Comparison of ENCODE assay signal across 13 cellular contexts in the genomic region with DNA sequence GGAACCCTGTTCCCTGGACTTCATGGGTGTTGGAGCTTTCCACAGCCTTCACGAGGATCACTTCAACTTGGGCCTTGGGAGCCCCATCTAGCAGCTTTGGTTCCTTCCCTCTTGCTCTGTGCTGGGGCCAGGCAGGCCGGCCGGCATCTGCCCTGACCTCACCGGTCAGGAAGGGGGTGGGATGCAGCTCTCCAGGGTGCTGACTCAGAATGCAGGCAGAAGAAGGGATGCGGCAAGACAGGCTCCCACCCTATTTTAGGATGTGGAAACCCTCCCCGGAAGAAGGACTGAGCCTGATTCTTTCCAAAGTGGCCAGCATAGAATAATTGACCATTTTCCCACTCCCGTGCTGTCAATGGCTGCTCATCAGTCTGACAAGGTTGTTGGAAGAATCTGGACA. TPM values are rescaled to one million over a fixed set of nuclear protein-coding genes. Genes with fewer than 3 reads are reported as not detected.
A peak's percentile ranks its signal among the peaks of the same experiment; 100 is the strongest.
DNase-seq lines count a peak whose midpoint lies in the region; ATAC-seq and TF ChIP-seq lines count a peak whose summit lies in the region.
"Had no signal": no experiment of that assay in that cellular context is flagged by ENCODE, and none has a peak within 500 bp of the region (broad histone marks: within the 10 kb centered on the region; RNA-seq: fewer than 3 reads in every experiment).

No MANE protein-coding gene starts in this region.

- CTCF ChIA-PET in HEK293 (lab: Yijun Ruan, JAX) (interaction anchor here (0.8 kb wide), 1 partner anchor 28 kb away, joined by 3 read pairs; no protein-coding TSS in a partner anchor), WTC11 (lab: Charles Lee) (interaction anchor here (0.9 to 2.1 kb wide), 6 partner anchors 9 to 154 kb away, joined by 3 to 16 read pairs (median 4); partner anchors contain the start of gene FHDC1)

- H3K4me1 ChIP-seq in HEK293 (ENCODE audit: control insufficient read depth, insufficient read depth, low read length) = no peaks in the 10 kb centered on the region
- H3K4me1 ChIP-seq: HAP-1 had no signal

- no peaks in the 10 kb centered on the region for H3K27me3 Mint-ChIP-seq in WTC11 (ENCODE audit: low read depth)

- H3K9me3 Mint-ChIP-seq in WTC11 = no peaks in the 10 kb centered on the region
- H3K9me3 Mint-ChIP-seq: activated T-helper 2 cell treated with anti-CD3 and anti-CD28 coated beads, Interferon-gamma antibody, Interleukin-2, Interleukin-4, amounts not matched to agents 10 μg/mL and 5 μg/mL and 100 μg/mL, durations not matched to agents 14 hours and 24 hours and 36 hours had no signal

- POLR2A ChIA-PET in HEK293 (lab: Yijun Ruan, JAX) = no interaction called here
- POLR2A ChIA-PET in WTC11 (lab: Charles Lee) = interaction anchor here (0.6 to 1.3 kb wide), 2 partner anchors 8 to 428 kb away, joined by 4 read pairs; no protein-coding TSS in a partner anchor

- no peak overlapping the region for H3K27ac ChIP-seq in HEK293 (ENCODE audit: extremely low read depth, low read depth, low read length)

- DNase-seq in AG08395 (ENCODE audit: low spot score) (peak; percentile 51), WTC11 (ENCODE audit: low spot score) (peak; percentile 48), islet precursor cell (peak; percentile 85), activated T-cell treated with anti-CD3 and anti-CD28 coated beads for 4 hours (no peak)
- DNase-seq in central memory CD4-positive, alpha-beta T cell = no peak
- DNase-seq: activated CD8-positive, alpha-beta T cell treated with anti-CD3 and anti-CD28 coated beads, Interleukin-2, amount 10 ng/mL, durations not matched to agents 7 days and 5 days; NCI-H2081; SHP77 treated with DMSO at 0.1 percent for 48 hours had no signal

- H3K36me3 ChIP-seq in HEK293 (ENCODE audit: control insufficient read depth in 2 of 2, insufficient read depth in 1 of 2, low read length in 2 of 2) = no peaks in the 10 kb centered on the region
- H3K36me3 ChIP-seq: HAP-1 had no signal

- H3K27ac Mint-ChIP-seq in WTC11 = no peak overlapping the region
- H3K27ac Mint-ChIP-seq: activated CD8-positive, alpha-beta T cell treated with anti-CD3 and anti-CD28 coated beads, Interleukin-2, amount 10 ng/mL, durations not matched to agents 7 days and 5 days; activated T-helper 2 cell treated with anti-CD3 and anti-CD28 coated beads, Interferon-gamma antibody, Interleukin-2, Interleukin-4, amounts not matched to agents 10 μg/mL and 5 μg/mL and 100 μg/mL, durations not matched to agents 14 hours and 24 hours and 36 hours had no signal

- no peak overlapping the region for H3K4me3 Mint-ChIP-seq in WTC11
- H3K4me3 Mint-ChIP-seq: activated CD8-positive, alpha-beta T cell treated with anti-CD3 and anti-CD28 coated beads, Interleukin-2, amount 10 ng/mL, durations not matched to agents 7 days and 5 days had no signal

- H3K4me1 Mint-ChIP-seq in WTC11 = peaks cover 18% of the 10 kb centered on the region

- TF ChIP-seq CTCF in HEK293 (tag by site-specific recombination; IDR thresholded peaks at IDR 0.05) (no peak), WTC11 (IDR thresholded peaks at IDR 0.05) (no peak)

- no peak overlapping the region for H3K4me3 ChIP-seq in HEK293 (ENCODE audit: low read depth, low read length)
- H3K4me3 ChIP-seq: HAP-1 had no signal

- ATAC-seq in WTC11 (peak; percentile 89), HG03135 (IDR thresholded peaks at IDR 0.05; ENCODE audit: unreplicated experiment) (no peak), HG03025 (IDR thresholded peaks at IDR 0.05; ENCODE audit: low FRiP score, unreplicated experiment) (no peak)
- ATAC-seq: activated CD8-positive, alpha-beta T cell treated with anti-CD3 and anti-CD28 coated beads, Interleukin-2, amount 10 ng/mL, durations not matched to agents 7 days and 5 days had no signal

- peaks cover 1% of the 10 kb centered on the region; the same call in 1 of the 2 replicates for H3K36me3 Mint-ChIP-seq in WTC11

- no peaks in the 10 kb centered on the region for H3K9me3 ChIP-seq in HEK293 (ENCODE audit: control insufficient read depth, insufficient read depth, low read depth, low read length)
- H3K9me3 ChIP-seq: HAP-1 had no signal

TF ChIP-seq in HEK293, 187 proteins besides CTCF, POLR2A, EP300 and RAD21:
- TF ChIP-seq ZBTB20 (tag by site-specific recombination; IDR thresholded peaks at IDR 0.05) = no peak
- TF ChIP-seq ZNF561 (tag by site-specific recombination; IDR thresholded peaks at IDR 0.05; ENCODE audit: borderline replicate concordance) = no peak
- no peak for TF ChIP-seq SP2 (tag by site-specific recombination; IDR thresholded peaks at IDR 0.05)
- TF ChIP-seq REST (tag by site-specific recombination; IDR thresholded peaks at IDR 0.05) = peak; percentile 82

TF ChIP-seq in WTC11, 78 proteins besides CTCF, POLR2A, EP300 and RAD21 (continues in another document):
- TF ChIP-seq, protein P1, sequence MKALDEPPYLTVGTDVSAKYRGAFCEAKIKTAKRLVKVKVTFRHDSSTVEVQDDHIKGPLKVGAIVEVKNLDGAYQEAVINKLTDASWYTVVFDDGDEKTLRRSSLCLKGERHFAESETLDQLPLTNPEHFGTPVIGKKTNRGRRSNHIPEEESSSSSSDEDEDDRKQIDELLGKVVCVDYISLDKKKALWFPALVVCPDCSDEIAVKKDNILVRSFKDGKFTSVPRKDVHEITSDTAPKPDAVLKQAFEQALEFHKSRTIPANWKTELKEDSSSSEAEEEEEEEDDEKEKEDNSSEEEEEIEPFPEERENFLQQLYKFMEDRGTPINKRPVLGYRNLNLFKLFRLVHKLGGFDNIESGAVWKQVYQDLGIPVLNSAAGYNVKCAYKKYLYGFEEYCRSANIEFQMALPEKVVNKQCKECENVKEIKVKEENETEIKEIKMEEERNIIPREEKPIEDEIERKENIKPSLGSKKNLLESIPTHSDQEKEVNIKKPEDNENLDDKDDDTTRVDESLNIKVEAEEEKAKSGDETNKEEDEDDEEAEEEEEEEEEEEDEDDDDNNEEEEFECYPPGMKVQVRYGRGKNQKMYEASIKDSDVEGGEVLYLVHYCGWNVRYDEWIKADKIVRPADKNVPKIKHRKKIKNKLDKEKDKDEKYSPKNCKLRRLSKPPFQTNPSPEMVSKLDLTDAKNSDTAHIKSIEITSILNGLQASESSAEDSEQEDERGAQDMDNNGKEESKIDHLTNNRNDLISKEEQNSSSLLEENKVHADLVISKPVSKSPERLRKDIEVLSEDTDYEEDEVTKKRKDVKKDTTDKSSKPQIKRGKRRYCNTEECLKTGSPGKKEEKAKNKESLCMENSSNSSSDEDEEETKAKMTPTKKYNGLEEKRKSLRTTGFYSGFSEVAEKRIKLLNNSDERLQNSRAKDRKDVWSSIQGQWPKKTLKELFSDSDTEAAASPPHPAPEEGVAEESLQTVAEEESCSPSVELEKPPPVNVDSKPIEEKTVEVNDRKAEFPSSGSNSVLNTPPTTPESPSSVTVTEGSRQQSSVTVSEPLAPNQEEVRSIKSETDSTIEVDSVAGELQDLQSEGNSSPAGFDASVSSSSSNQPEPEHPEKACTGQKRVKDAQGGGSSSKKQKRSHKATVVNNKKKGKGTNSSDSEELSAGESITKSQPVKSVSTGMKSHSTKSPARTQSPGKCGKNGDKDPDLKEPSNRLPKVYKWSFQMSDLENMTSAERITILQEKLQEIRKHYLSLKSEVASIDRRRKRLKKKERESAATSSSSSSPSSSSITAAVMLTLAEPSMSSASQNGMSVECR (CRISPR knock-in tag; IDR thresholded peaks at IDR 0.05; ENCODE audit: borderline replicate concordance) = peak; percentile 49; the same call in 1 of the 2 replicates
- TF ChIP-seq, protein P2, sequence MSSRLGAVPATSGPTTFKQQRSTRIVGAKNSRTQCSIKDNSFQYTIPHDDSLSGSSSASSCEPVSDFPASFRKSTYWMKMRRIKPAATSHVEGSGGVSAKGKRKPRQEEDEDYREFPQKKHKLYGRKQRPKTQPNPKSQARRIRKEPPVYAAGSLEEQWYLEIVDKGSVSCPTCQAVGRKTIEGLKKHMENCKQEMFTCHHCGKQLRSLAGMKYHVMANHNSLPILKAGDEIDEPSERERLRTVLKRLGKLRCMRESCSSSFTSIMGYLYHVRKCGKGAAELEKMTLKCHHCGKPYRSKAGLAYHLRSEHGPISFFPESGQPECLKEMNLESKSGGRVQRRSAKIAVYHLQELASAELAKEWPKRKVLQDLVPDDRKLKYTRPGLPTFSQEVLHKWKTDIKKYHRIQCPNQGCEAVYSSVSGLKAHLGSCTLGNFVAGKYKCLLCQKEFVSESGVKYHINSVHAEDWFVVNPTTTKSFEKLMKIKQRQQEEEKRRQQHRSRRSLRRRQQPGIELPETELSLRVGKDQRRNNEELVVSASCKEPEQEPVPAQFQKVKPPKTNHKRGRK (CRISPR knock-in tag; IDR thresholded peaks at IDR 0.05; ENCODE audit: borderline replicate concordance) = no peak
- peak; percentile 82; the same call in 1 of the 2 replicates for TF ChIP-seq JUN (CRISPR knock-in tag; IDR thresholded peaks at IDR 0.05)
- no peak for TF ChIP-seq PRDM15 (CRISPR knock-in tag; IDR thresholded peaks at IDR 0.05)

RNA-seq across cellular contexts. Expression of gene FHDC1, which starts 47.1 kb away (rescaled TPM):
- total RNA-seq in WTC11 (2021) = 15.5 to 18.1 TPM (median 17.1 TPM) in 3 replicates

Comparison
In these comparisons a context has a peak if more than half of its experiments do, and no peak if none do; other contexts are left out.
1. DNase-seq: peak in AG08395 (single experiment), WTC11 (single experiment) and islet precursor cell (single experiment); none in central memory CD4-positive, alpha-beta T cell (single experiment) and activated T-cell treated with anti-CD3 and anti-CD28 coated beads for 4 hours (single experiment).